Comparison of ENCODE assay signal across 11 cellular contexts in genomic region chr20:62960446-62961309, GRCh38. TPM values are rescaled to one million over a fixed set of nuclear protein-coding genes. Genes with fewer than 3 reads are reported as not detected.
DNase-seq lines count a peak whose midpoint lies in the region; ATAC-seq, FAIRE-seq and TF ChIP-seq lines count a peak whose summit lies in the region.
"Not testable (repeated sequence)": the region's sequence is repeated elsewhere in the genome, so short reads cannot be mapped to it uniquely, and the experiment has no call there.
"Had no signal": no experiment of that assay in that cellular context is flagged by ENCODE, and none has a peak within 500 bp of the region (broad histone marks: within the 10 kb centered on the region; RNA-seq: fewer than 3 reads in every experiment).

No MANE protein-coding gene starts in this region.

- not testable (repeated sequence) for H2AFZ ChIP-seq in Loucy (ENCODE audit: low read length); K562 (ENCODE audit: low read depth, low read length)

- CTCF ChIA-PET in K562 (lab: Yijun Ruan, JAX; ENCODE audit: low intra/inter-chr PET ratio): not testable (repeated sequence)

- not testable (repeated sequence) for H3K36me3 ChIP-seq in ES-I3 (ENCODE audit: insufficient read depth, low read length); K562 (ENCODE audit: control insufficient read depth, insufficient read depth, low read length)
- peaks cover 19% of the 10 kb centered on the region; the same call in 1 of the 2 replicates for H3K36me3 ChIP-seq in Loucy (ENCODE audit: insufficient read depth, low read length)

- TF ChIP-seq RAD21 in K562 (CRISPR knock-in tag; conservative IDR thresholded peaks at IDR 0.05 in 1 of 2, IDR thresholded peaks at IDR 0.05 in 1 of 2): not testable (repeated sequence)

- POLR2A ChIA-PET in K562 (lab: Yijun Ruan, JAX): interaction anchor here (0.7 kb wide), 1 partner anchor 524 kb away, joined by 3 read pairs; no protein-coding TSS in a partner anchor

- H3K9me3 Mint-ChIP-seq in stimulated activated effector memory CD8-positive, alpha-beta T cell treated with anti-CD3 and anti-CD28 coated beads, Interleukin-12 subunit alpha, Interleukin-12 subunit beta, amount 100 ng/mL, for 72 hours: not testable (repeated sequence)

- not testable (repeated sequence) for H3K4me1 ChIP-seq in ES-I3 (ENCODE audit: insufficient read depth, low read length); right cardiac atrium (ENCODE audit: control insufficient read depth, insufficient read depth, low read length)
- H3K4me1 ChIP-seq in Loucy (ENCODE audit: insufficient read depth, low read length, poor library complexity, severe bottlenecking) (peaks cover 44% of the 10 kb centered on the region), K562 (replicated peaks in 1 of 2; ENCODE audit: control insufficient read depth in 2 of 2, insufficient read depth in 2 of 2, low read length in 2 of 2) (peaks cover 0 to 63% of the 10 kb centered on the region in 2 experiments; a peak in 2 of 5 replicates)

- H3K4me2 ChIP-seq in Loucy (ENCODE audit: low read depth, low read length, poor library complexity, severe bottlenecking): peak overlapping the region; percentile 75
- H3K4me2 ChIP-seq in K562 (ENCODE audit: insufficient read depth, low read length): not testable (repeated sequence)

- not testable (repeated sequence) for H3K4me3 Mint-ChIP-seq in stimulated activated effector memory CD8-positive, alpha-beta T cell treated with anti-CD3 and anti-CD28 coated beads, Interleukin-12 subunit alpha, Interleukin-12 subunit beta, amount 100 ng/mL, for 72 hours

- not testable (repeated sequence) for H3K9me1 ChIP-seq in K562 (ENCODE audit: control insufficient read depth, insufficient read depth, low read length)

- 0 out of 3 replicates have a peak, but pooled peaks have one; percentile 26 for ATAC-seq in K562
- ATAC-seq in right cardiac atrium; stimulated activated effector memory CD8-positive, alpha-beta T cell treated with anti-CD3 and anti-CD28 coated beads, Interleukin-12 subunit alpha, Interleukin-12 subunit beta, amount 100 ng/mL, for 72 hours: not testable (repeated sequence)

- intact Hi-C loops in K562 (cut with micrococcal nuclease); right cardiac atrium (cut with DNase I): not testable (repeated sequence)

- not testable (repeated sequence) for H3F3A ChIP-seq in Loucy (ENCODE audit: low read depth)

- peak overlapping the region; percentile 20; the same call in 1 of the 2 replicates for H3K9ac ChIP-seq in ES-I3 (ENCODE audit: low read depth, low read length)
- H3K9ac ChIP-seq in Loucy (ENCODE audit: low read depth, low read length, poor library complexity, severe bottlenecking): peak overlapping the region; percentile 54
- not testable (repeated sequence) for H3K9ac ChIP-seq in K562 (ENCODE audit: insufficient read depth in 1 of 2, low read depth in 2 of 2, low read length in 2 of 2)

- not testable (repeated sequence) for H4K20me1 ChIP-seq in Loucy (ENCODE audit: insufficient read depth, low read length, poor library complexity, severe bottlenecking)
- peaks cover 18% of the 10 kb centered on the region for H4K20me1 ChIP-seq in K562 (replicated peaks; ENCODE audit: control insufficient read depth, insufficient read depth, low read length)

- in situ Hi-C loops in K562 (cut with MboI): not testable (repeated sequence)

- 32% methylated on average over 20 of the region's 31 CpGs for WGBS in K562 (ENCODE audit: insufficient coverage, low coverage, missing lambda C conversion rate)
- 83% methylated on average over 27 of the region's 31 CpGs for WGBS in right cardiac atrium

- H3K9me2 ChIP-seq in Loucy (replicated peaks; ENCODE audit: low read depth, low read length): not testable (repeated sequence)

- not testable (repeated sequence) for H3K9me3 ChIP-seq in ES-I3 (ENCODE audit: control insufficient read depth, insufficient read depth, low read length); Loucy (ENCODE audit: insufficient read depth, low read depth, low read length); K562 (replicated peaks; ENCODE audit: control insufficient read depth, insufficient read depth, low read depth, low read length); right cardiac atrium (ENCODE audit: control insufficient read depth, low read length)

- not testable (repeated sequence) for TF ChIP-seq CTCF in Loucy (conservative IDR thresholded peaks at IDR 0.05; ENCODE audit: low read length); K562 (IDR thresholded peaks at IDR 0.05 in 2 of 3, conservative IDR thresholded peaks at IDR 0.05 in 1 of 3; ENCODE audit: insufficient read depth in 2 of 3, low read depth in 1 of 3, low read length in 3 of 3)

- H3K4me1 Mint-ChIP-seq in stimulated activated effector memory CD8-positive, alpha-beta T cell treated with anti-CD3 and anti-CD28 coated beads, Interleukin-12 subunit alpha, Interleukin-12 subunit beta, amount 100 ng/mL, for 72 hours: not testable (repeated sequence)

- peak; percentile 94 for DNase-seq in NCI-H2171 (lab: John Stamatoyannopoulos, UW)
- peak; percentile 80 for DNase-seq in NCI-H748 (lab: John Stamatoyannopoulos, UW; ENCODE audit: unreplicated experiment)
- DNase-seq in SHP77 treated with DMSO at 0.1 percent for 48 hours (lab: John Stamatoyannopoulos, UW): peak; percentile 94
- not testable (repeated sequence) for DNase-seq in K562 (ENCODE audit: extremely low read depth in 1 of 4, low spot score in 3 of 4); stimulated activated effector memory CD8-positive, alpha-beta T cell treated with anti-CD3 and anti-CD28 coated beads, Interleukin-12 subunit alpha, Interleukin-12 subunit beta, amount 100 ng/mL, for 72 hours (ENCODE audit: low spot score in 2 of 2)
- peak; percentile 22 to 68 (median 46) for DNase-seq in right cardiac atrium

- not testable (repeated sequence) for TF ChIP-seq EP300 in K562 (IDR thresholded peaks at IDR 0.05; ENCODE audit: low read length)

- BruUV-seq in K562 (replicated peaks; lab: Mats Ljungman, UMichigan): not testable (repeated sequence)

- not testable (repeated sequence) for H3K27ac ChIP-seq in K562 (ENCODE audit: extremely low read depth, low read depth, low read length); right cardiac atrium (ENCODE audit: low read length)

- H3K79me2 ChIP-seq in Loucy (ENCODE audit: insufficient read depth, low read length): peaks cover 52% of the 10 kb centered on the region
- H3K79me2 ChIP-seq in K562 (ENCODE audit: control insufficient read depth, insufficient read depth, low read length): not testable (repeated sequence)

- H3K4me3 ChIP-seq in Loucy (ENCODE audit: low read length, poor library complexity, severe bottlenecking): peak overlapping the region; percentile 67
- not testable (repeated sequence) for H3K4me3 ChIP-seq in K562; right cardiac atrium (ENCODE audit: low read length)

- H3K27ac Mint-ChIP-seq in stimulated activated effector memory CD8-positive, alpha-beta T cell treated with anti-CD3 and anti-CD28 coated beads, Interleukin-12 subunit alpha, Interleukin-12 subunit beta, amount 100 ng/mL, for 72 hours: peak overlapping the region; percentile 68

- not testable (repeated sequence) for H3K27me3 ChIP-seq in Loucy (ENCODE audit: insufficient read depth, low read length, poor library complexity, severe bottlenecking); right cardiac atrium (ENCODE audit: control insufficient read depth, insufficient read depth)
- peaks cover 65 to 93% of the 10 kb centered on the region in 2 experiments for H3K27me3 ChIP-seq in K562 (ENCODE audit: control insufficient read depth in 2 of 2, insufficient read depth in 2 of 2, low read length in 2 of 2)

- not testable (repeated sequence) for TF ChIP-seq POLR2A in K562 (conservative IDR thresholded peaks at IDR 0.05)

- H3K36me3 Mint-ChIP-seq in stimulated activated effector memory CD8-positive, alpha-beta T cell treated with anti-CD3 and anti-CD28 coated beads, Interleukin-12 subunit alpha, Interleukin-12 subunit beta, amount 100 ng/mL, for 72 hours: not testable (repeated sequence)

- not testable (repeated sequence) for FAIRE-seq in K562 (lab: Jason Lieb, UNC)

RNA-seq across cellular contexts. Expression of gene SLC17A9, which starts 8.2 kb away (rescaled TPM):
- not detected in 2 replicates for total RNA-seq in K562 (2011; cell fraction: chromatin; rRNA removed; ENCODE audit: low replicate concordance)
- total RNA-seq in K562 (2011; cell fraction: nucleolus; rRNA removed): 0.13 TPM in 1 of 2 replicates, not detected in the other
- total RNA-seq in K562 (2011; cell fraction: nucleoplasm; rRNA removed): 0.15 TPM in 1 of 2 replicates, not detected in the other
- total RNA-seq in K562 (2014; rRNA removed): not detected in 2 replicates
- not detected in 2 replicates for total RNA-seq in K562 (2014; rRNA removed; fragmentation: Illumina TruSeq; extraction: Trizol)
- not detected in 2 replicates for total RNA-seq in K562 (2015; rRNA removed; fragmentation: Illumina TruSeq; extraction: Trizol)
- total RNA-seq in K562 (2021): 0.27 and 0.31 TPM in 2 replicates
- polyA plus RNA-seq in K562 (2011; rRNA removed): not detected in 2 replicates
- 0.03 TPM in 1 of 2 replicates, not detected in the other for polyA plus RNA-seq in K562 (2011; cell fraction: cytosol; rRNA removed)
- polyA plus RNA-seq in K562 (2011; cell fraction: nucleus; rRNA removed): 0.06 and 0.10 TPM in 2 replicates
- 0.03 TPM in 1 of 2 replicates, not detected in the other for polyA plus RNA-seq in K562 (2012)
- not detected in 2 replicates for polyA plus RNA-seq in K562 (2014; fragmentation: Illumina TruSeq; extraction: Trizol)
- not detected for polyA plus RNA-seq in K562 (2014; fragmentation: Nextera tagmentation; extraction: Ambion mirVana)
- 0.04 and 0.05 TPM in 2 replicates for polyA plus RNA-seq in K562 (2014; rRNA removed)
- polyA minus RNA-seq in K562 (2011; rRNA and poly(A)+ RNA removed): not detected in 2 replicates
- polyA minus RNA-seq in K562 (2011; cell fraction: cytosol; rRNA and poly(A)+ RNA removed): not detected in 2 replicates
- polyA minus RNA-seq in K562 (2011; cell fraction: nucleus; rRNA and poly(A)+ RNA removed): not detected in 2 replicates
- 1 to 10 TPM; 1.5 to 4.8 (median 2.2) TPM for total RNA-seq in right cardiac atrium
- 3.1 TPM for polyA plus RNA-seq in right cardiac atrium
- total RNA-seq: SK-MEL-5 had no signal

RNA-seq across cellular contexts. Expression of gene GID8, which starts 22.7 kb away (rescaled TPM):
- 26.6 and 28.0 TPM in 2 replicates for total RNA-seq in K562 (2011; cell fraction: chromatin; rRNA removed; ENCODE audit: low replicate concordance)
- 15.2 and 19.5 TPM in 2 replicates for total RNA-seq in K562 (2011; cell fraction: nucleolus; rRNA removed)
- total RNA-seq in K562 (2011; cell fraction: nucleoplasm; rRNA removed): 23.8 and 32.1 TPM in 2 replicates
- total RNA-seq in K562 (2014; rRNA removed): 22.2 and 26.0 TPM in 2 replicates
- total RNA-seq in K562 (2014; rRNA removed; fragmentation: Illumina TruSeq; extraction: Trizol): 21.8 and 23.4 TPM in 2 replicates
- 22.4 and 23.0 TPM in 2 replicates for total RNA-seq in K562 (2015; rRNA removed; fragmentation: Illumina TruSeq; extraction: Trizol)
- total RNA-seq in K562 (2021): 29.0 and 31.6 TPM in 2 replicates
- 24.6 and 26.3 TPM in 2 replicates for polyA plus RNA-seq in K562 (2011; rRNA removed)
- 20.8 and 25.4 TPM in 2 replicates for polyA plus RNA-seq in K562 (2011; cell fraction: cytosol; rRNA removed)
- polyA plus RNA-seq in K562 (2011; cell fraction: nucleus; rRNA removed): 19.8 and 21.7 TPM in 2 replicates
- polyA plus RNA-seq in K562 (2012): 21.3 and 23.2 TPM in 2 replicates
- polyA plus RNA-seq in K562 (2014; fragmentation: Illumina TruSeq; extraction: Trizol): 22.2 TPM in 2 replicates
- 10 to 100 TPM in 1 of 2 experiments, 1 to 10 TPM in 1; 7.5 to 12.9 TPM for polyA plus RNA-seq in K562 (2014; fragmentation: Nextera tagmentation; extraction: Ambion mirVana)
- polyA plus RNA-seq in K562 (2014; rRNA removed): 24.9 and 25.7 TPM in 2 replicates
- 31.4 and 32.6 TPM in 2 replicates for polyA minus RNA-seq in K562 (2011; rRNA and poly(A)+ RNA removed)
- 15.6 and 17.0 TPM in 2 replicates for polyA minus RNA-seq in K562 (2011; cell fraction: cytosol; rRNA and poly(A)+ RNA removed)
- 6.1 and 10.0 TPM in 2 replicates for polyA minus RNA-seq in K562 (2011; cell fraction: nucleus; rRNA and poly(A)+ RNA removed)
- 10 to 100 TPM; 19.0 to 22.1 (median 20.0) TPM for total RNA-seq in right cardiac atrium
- 8.9 TPM for polyA plus RNA-seq in right cardiac atrium

RNA-seq across cellular contexts. Expression of gene DIDO1, which starts 34.4 kb away (rescaled TPM):
- 117 and 149 TPM in 2 replicates for total RNA-seq in K562 (2011; cell fraction: chromatin; rRNA removed; ENCODE audit: low replicate concordance)
- 70.2 and 72.0 TPM in 2 replicates for total RNA-seq in K562 (2011; cell fraction: nucleolus; rRNA removed)
- 82.5 and 92.1 TPM in 2 replicates for total RNA-seq in K562 (2011; cell fraction: nucleoplasm; rRNA removed)
- total RNA-seq in K562 (2014; rRNA removed) (31.2 and 36.7 TPM in 2 replicates), K562 (2014; rRNA removed; fragmentation: Illumina TruSeq; extraction: Trizol) (22.2 and 23.4 TPM in 2 replicates), K562 (2015; rRNA removed; fragmentation: Illumina TruSeq; extraction: Trizol) (26.8 and 27.1 TPM in 2 replicates), K562 (2021) (38.2 and 43.6 TPM in 2 replicates), right cardiac atrium (10 to 100 TPM; 38.1 to 42.5 (median 40.0) TPM)
- polyA plus RNA-seq in K562 (2011; rRNA removed) (40.5 and 50.2 TPM in 2 replicates), K562 (2014; fragmentation: Illumina TruSeq; extraction: Trizol) (37.4 and 37.9 TPM in 2 replicates), K562 (2014; fragmentation: Nextera tagmentation; extraction: Ambion mirVana) (1 to 10 TPM; 4.4 to 4.8 TPM), K562 (2014; rRNA removed) (44.3 and 46.8 TPM in 2 replicates), right cardiac atrium (23.3 TPM)
- 31.2 and 58.5 TPM in 2 replicates for polyA plus RNA-seq in K562 (2011; cell fraction: cytosol; rRNA removed)
- 256 and 286 TPM in 2 replicates for polyA plus RNA-seq in K562 (2011; cell fraction: nucleus; rRNA removed)
- polyA plus RNA-seq in K562 (2012): 23.7 and 36.2 TPM in 2 replicates
- 32.2 and 34.2 TPM in 2 replicates for polyA minus RNA-seq in K562 (2011; rRNA and poly(A)+ RNA removed)
- polyA minus RNA-seq in K562 (2011; cell fraction: cytosol; rRNA and poly(A)+ RNA removed): 13.9 and 15.7 TPM in 2 replicates
- 35.7 and 49.3 TPM in 2 replicates for polyA minus RNA-seq in K562 (2011; cell fraction: nucleus; rRNA and poly(A)+ RNA removed)

RNA-seq across cellular contexts. Expression of gene BHLHE23, which starts 46.1 kb away (rescaled TPM):
- not detected in 2 replicates for total RNA-seq in K562 (2011; cell fraction: chromatin; rRNA removed; ENCODE audit: low replicate concordance)
- total RNA-seq in K562 (2011; cell fraction: nucleolus; rRNA removed): not detected in 2 replicates
- not detected in 2 replicates for total RNA-seq in K562 (2011; cell fraction: nucleoplasm; rRNA removed)
- total RNA-seq in K562 (2014; rRNA removed): not detected in 2 replicates
- not detected in 2 replicates for total RNA-seq in K562 (2014; rRNA removed; fragmentation: Illumina TruSeq; extraction: Trizol)
- not detected in 2 replicates for total RNA-seq in K562 (2015; rRNA removed; fragmentation: Illumina TruSeq; extraction: Trizol)
- total RNA-seq in K562 (2021): not detected in 2 replicates
- polyA plus RNA-seq in K562 (2011; rRNA removed): not detected in 2 replicates
- polyA plus RNA-seq in K562 (2011; cell fraction: cytosol; rRNA removed): not detected in 2 replicates
- polyA plus RNA-seq in K562 (2011; cell fraction: nucleus; rRNA removed): not detected in 2 replicates
- not detected in 2 replicates for polyA plus RNA-seq in K562 (2012)
- not detected in 2 replicates for polyA plus RNA-seq in K562 (2014; fragmentation: Illumina TruSeq; extraction: Trizol)
- not detected for polyA plus RNA-seq in K562 (2014; fragmentation: Nextera tagmentation; extraction: Ambion mirVana)
- polyA plus RNA-seq in K562 (2014; rRNA removed): not detected in 2 replicates
- not detected in 2 replicates for polyA minus RNA-seq in K562 (2011; rRNA and poly(A)+ RNA removed)
- polyA minus RNA-seq in K562 (2011; cell fraction: cytosol; rRNA and poly(A)+ RNA removed): not detected in 2 replicates
- polyA minus RNA-seq in K562 (2011; cell fraction: nucleus; rRNA and poly(A)+ RNA removed): not detected in 2 replicates
- not detected for total RNA-seq in right cardiac atrium
- polyA plus RNA-seq in right cardiac atrium: not detected
- total RNA-seq: CD4-positive, CD25-positive, alpha-beta regulatory T cell; SK-MEL-5; T-helper 17 cell had no signal
- polyA plus RNA-seq: CD4-positive, CD25-positive, alpha-beta regulatory T cell had no signal
